In genomic region chr5:154358410-154359221, GRCh38 we compare ENCODE assay signal across 15 cellular contexts.
DNase-seq lines count a peak whose midpoint lies in the region; TF ChIP-seq lines count a peak whose summit lies in the region.
"Had no signal": no experiment of that assay in that cellular context is flagged by ENCODE, and none has a peak within 500 bp of the region (broad histone marks: within the 10 kb centered on the region; RNA-seq: fewer than 3 reads in every experiment).

No MANE protein-coding gene starts in this region.

- H3K36me3 Mint-ChIP-seq in immature natural killer cell (peaks cover 0 to 3% (median 3%) of the 10 kb centered on the region in 3 donors), Calu3 (ENCODE audit: insufficient read depth, unreplicated experiment) (no peaks in the 10 kb centered on the region)

- TF ChIP-seq CTCF in RWPE1 (conservative IDR thresholded peaks at IDR 0.05; ENCODE audit: low read depth) (no peak), smooth muscle cell (IDR thresholded peaks at IDR 0.05; ENCODE audit: borderline replicate concordance, insufficient read depth, poor library complexity, severe bottlenecking) (no peak), Calu3 (IDR thresholded peaks at IDR 0.05; ENCODE audit: unreplicated experiment) (no peak)

- POLR2A ChIA-PET in RWPE1 (lab: Yijun Ruan, JAX; ENCODE audit: low non-redundant PET), result no interaction called here

- no peak overlapping the region for H3K4me3 ChIP-seq in smooth muscle cell
- H3K4me3 ChIP-seq: BLaER1, SK-N-MC had no signal

- H3K9ac ChIP-seq in smooth muscle cell (ENCODE audit: low read depth), result no peak overlapping the region
- H3K9ac ChIP-seq: BLaER1, KMS-11 had no signal

- CTCF ChIA-PET in RWPE1 (lab: Yijun Ruan, JAX) (no interaction called here), Calu3 (lab: Charles Lee) (no interaction called here)

- no TSS peak for BruUV-seq in Calu3 (replicated peaks; lab: Mats Ljungman, UMichigan)

- H3K4me2 ChIP-seq in smooth muscle cell, result peak overlapping the region; percentile 27
- H3K4me2 ChIP-seq: BLaER1, KMS-11 had no signal

- intact Hi-C loops in Calu3 (cut with micrococcal nuclease; ENCODE audit: unreplicated experiment), result no loop called here

- H3F3A ChIP-seq in smooth muscle cell (ENCODE audit: low read depth), result peaks cover 9% of the 10 kb centered on the region

- H3K27me3 Mint-ChIP-seq in immature natural killer cell (ENCODE audit: low read depth in 3 of 3) (peaks cover 0 to 3% (median 0%) of the 10 kb centered on the region in 3 donors), Calu3 (ENCODE audit: unreplicated experiment) (no peaks in the 10 kb centered on the region)
- H3K27me3 Mint-ChIP-seq: progenitor cell of endocrine pancreas had no signal

- H2AFZ ChIP-seq in smooth muscle cell (ENCODE audit: low read depth), result no peak overlapping the region

- H3K4me3 Mint-ChIP-seq in immature natural killer cell (no peak overlapping the region), Calu3 (ENCODE audit: low read depth, unreplicated experiment) (no peak overlapping the region)

- no peaks in the 10 kb centered on the region for H3K9me3 ChIP-seq in smooth muscle cell (replicated peaks; ENCODE audit: low read depth)
- H3K9me3 ChIP-seq: BLaER1 had no signal

- peak; percentile 5 for DNase-seq in NCI-H1105 (lab: John Stamatoyannopoulos, UW)
- no peak for DNase-seq in RWPE1 (ENCODE audit: low spot score)
- DNase-seq in immature natural killer cell, result no peak
- DNase-seq in smooth muscle cell (lab: John Stamatoyannopoulos, UW; ENCODE audit: unreplicated experiment), result no peak
- DNase-seq in Calu3, result no peak
- no peak for DNase-seq in occipital lobe (lab: John Stamatoyannopoulos, UW)
- DNase-seq in OCI-M1 (lab: John Stamatoyannopoulos, UW), result no peak
- no peak for DNase-seq in stimulated activated CD8-positive, alpha-beta memory T cell treated with anti-CD3 and anti-CD28 coated beads, Interleukin-4, amount 100 ng/mL, for 48 hours
- DNase-seq: NCI-H187 treated with DMSO at 0.1 percent for 48 hours; stimulated activated CD4-positive, alpha-beta T cell treated with anti-CD3 and anti-CD28 coated beads, Interleukin-1b, Interleukin-23, amount 100 ng/mL, for 48 hours; WERI-Rb-1 had no signal

- no peaks in the 10 kb centered on the region for H4K20me1 ChIP-seq in smooth muscle cell (ENCODE audit: low read depth)
- H4K20me1 ChIP-seq: BLaER1 had no signal

- H3K27ac Mint-ChIP-seq in immature natural killer cell (peak overlapping the region in 4 of 6 donors; percentile 1 to 24 (median 14)), Calu3 (ENCODE audit: unreplicated experiment) (no peak overlapping the region)
- H3K27ac Mint-ChIP-seq: progenitor cell of endocrine pancreas had no signal

- no peaks in the 10 kb centered on the region for H3K9me3 Mint-ChIP-seq in immature natural killer cell
- H3K9me3 Mint-ChIP-seq in Calu3 (ENCODE audit: low read depth, unreplicated experiment), result no peaks in the 10 kb centered on the region

- peaks cover 13% of the 10 kb centered on the region for H3K4me1 ChIP-seq in smooth muscle cell (ENCODE audit: low read depth)
- H3K4me1 ChIP-seq: BLaER1 had no signal

- H3K4me1 Mint-ChIP-seq in immature natural killer cell (peaks cover 38 to 58% of the 10 kb centered on the region in 2 donors), Calu3 (ENCODE audit: low read depth, unreplicated experiment) (peaks cover 20% of the 10 kb centered on the region)

- H3K36me3 ChIP-seq in smooth muscle cell (ENCODE audit: low read depth), result no peaks in the 10 kb centered on the region
- H3K36me3 ChIP-seq: BLaER1, WERI-Rb-1 had no signal

- no peaks in the 10 kb centered on the region for H3K27me3 ChIP-seq in smooth muscle cell (ENCODE audit: low read depth)
- H3K27me3 ChIP-seq: BLaER1 had no signal

- H3K79me2 ChIP-seq in smooth muscle cell (ENCODE audit: low read depth), result no peaks in the 10 kb centered on the region

- peak overlapping the region; percentile 24; the same call in 1 of the 2 replicates for H3K27ac ChIP-seq in RWPE1
- peak overlapping the region; percentile 29 for H3K27ac ChIP-seq in smooth muscle cell (ENCODE audit: low read depth)
- H3K27ac ChIP-seq: BLaER1, KMS-11, SK-N-MC, WERI-Rb-1 had no signal

- 34% methylated on average over 11 of the region's 11 CpGs for WGBS in smooth muscle cell (ENCODE audit: low lambda C conversion rate)
